Comparison of ENCODE assay signal across 13 cellular contexts in genomic region chr3:134366928-134367352, GRCh38. TPM values are rescaled to one million over a fixed set of nuclear protein-coding genes. Genes with fewer than 3 reads are reported as not detected.
DNase-seq lines count a peak whose midpoint lies in the region; ATAC-seq and TF ChIP-seq lines count a peak whose summit lies in the region.
"Had no signal": no experiment of that assay in that cellular context is flagged by ENCODE, and none has a peak within 500 bp of the region (broad histone marks: within the 10 kb centered on the region; RNA-seq: fewer than 3 reads in every experiment).

No MANE protein-coding gene starts in this region.

- H3K4me3 ChIP-seq in gastroesophageal sphincter (no peak overlapping the region), uterus (no peak overlapping the region)

- peaks cover 22 to 99% (median 88%) of the 10 kb centered on the region in 3 donors for H3K4me1 ChIP-seq in gastroesophageal sphincter
- peaks cover 10 to 76% of the 10 kb centered on the region in 2 donors for H3K4me1 ChIP-seq in uterus

- intact Hi-C loops in uterus (cut with DNase I; ENCODE audit: low total_unique reads): no loop called here

- no peak for TF ChIP-seq EP300 in gastroesophageal sphincter (IDR thresholded peaks at IDR 0.05)

- ATAC-seq in activated CD8-positive, alpha-beta memory T cell treated with anti-CD3 and anti-CD28 coated beads, Interleukin-2, amount 10 ng/mL, durations not matched to agents 7 days and 5 days: no peak
- ATAC-seq in gastroesophageal sphincter (no peak), GM18858 (IDR thresholded peaks at IDR 0.05; ENCODE audit: unreplicated experiment) (no peak)
- ATAC-seq: activated CD4-positive, alpha-beta T cell treated with anti-CD3 and anti-CD28 coated beads for 36 hours; activated naive CD8-positive, alpha-beta T cell treated with anti-CD3 and anti-CD28 coated beads, Interleukin-2, amount 50 U/mL, for 24 hours; stimulated activated naive CD8-positive, alpha-beta T cell treated with anti-CD3 and anti-CD28 coated beads, Interleukin-15, Interleukin-2, amounts not matched to agents 100 U/mL and 50 U/mL, for 24 hours had no signal

- H3K27me3 Mint-ChIP-seq in activated CD8-positive, alpha-beta memory T cell treated with anti-CD3 and anti-CD28 coated beads, Interleukin-2, amount 10 ng/mL, durations not matched to agents 7 days and 5 days: peaks cover 37% of the 10 kb centered on the region
- H3K27me3 Mint-ChIP-seq in neural crest cell (ENCODE audit: low read depth): no peaks in the 10 kb centered on the region

- TF ChIP-seq POLR2A in gastroesophageal sphincter (IDR thresholded peaks at IDR 0.05) (no peak), uterus (IDR thresholded peaks at IDR 0.05) (no peak)

- H3K9me3 Mint-ChIP-seq in activated CD8-positive, alpha-beta memory T cell treated with anti-CD3 and anti-CD28 coated beads, Interleukin-2, amount 10 ng/mL, durations not matched to agents 7 days and 5 days (ENCODE audit: low read depth): no peaks in the 10 kb centered on the region
- H3K9me3 Mint-ChIP-seq in neural crest cell: no peaks in the 10 kb centered on the region
- H3K9me3 Mint-ChIP-seq: activated naive CD8-positive, alpha-beta T cell treated with anti-CD3 and anti-CD28 coated beads, Interleukin-2, amount 50 U/mL, for 24 hours had no signal

- CTCF ChIA-PET in activated CD8-positive, alpha-beta memory T cell treated with anti-CD3 and anti-CD28 coated beads, Interleukin-2, amount 10 ng/mL, durations not matched to agents 7 days and 5 days (lab: Charles Lee): interaction anchor here (1.4 kb wide), 1 partner anchor 28 kb away, joined by 3 read pairs; no protein-coding TSS in a partner anchor

- no peaks in the 10 kb centered on the region for H3K36me3 Mint-ChIP-seq in activated CD8-positive, alpha-beta memory T cell treated with anti-CD3 and anti-CD28 coated beads, Interleukin-2, amount 10 ng/mL, durations not matched to agents 7 days and 5 days
- peaks cover 38% of the 10 kb centered on the region for H3K36me3 Mint-ChIP-seq in neural crest cell (ENCODE audit: low read depth)

- peak; percentile 34 for DNase-seq in activated CD8-positive, alpha-beta memory T cell treated with anti-CD3 and anti-CD28 coated beads, Interleukin-2, amount 50 U/mL, for 48 hours
- DNase-seq in activated CD8-positive, alpha-beta memory T cell treated with anti-CD3 and anti-CD28 coated beads, Interleukin-2, amount 10 ng/mL, durations not matched to agents 7 days and 5 days: no peak
- peak; percentile 50 for DNase-seq in neural crest cell (ENCODE audit: low read depth, low spot score)
- DNase-seq in uterus: peak in 1 of 2 donors; percentile 59
- DNase-seq in amniotic stem cell (lab: John Stamatoyannopoulos, UW): no peak
- no peak for DNase-seq in OCI-M2 (lab: John Stamatoyannopoulos, UW; ENCODE audit: unreplicated experiment)
- DNase-seq: 8988T; activated CD4-positive, alpha-beta T cell treated with anti-CD3 and anti-CD28 coated beads for 36 hours; activated naive CD8-positive, alpha-beta T cell treated with anti-CD3 and anti-CD28 coated beads, Interleukin-2, amount 50 U/mL, for 24 hours; small intestine; stimulated activated naive CD8-positive, alpha-beta T cell treated with anti-CD3 and anti-CD28 coated beads, Interleukin-15, Interleukin-2, amounts not matched to agents 100 U/mL and 50 U/mL, for 24 hours had no signal

- WGBS in gastroesophageal sphincter (ENCODE audit: low coverage in 1 of 2), 2 donors: 65% methylated on average over 5 of the region's 8 CpGs; no CpG with 5 or more reads in 1 of the 2 donors

- no peak overlapping the region for H3K4me3 Mint-ChIP-seq in activated CD8-positive, alpha-beta memory T cell treated with anti-CD3 and anti-CD28 coated beads, Interleukin-2, amount 10 ng/mL, durations not matched to agents 7 days and 5 days
- H3K4me3 Mint-ChIP-seq in neural crest cell: peak overlapping the region; percentile 84
- H3K4me3 Mint-ChIP-seq: activated CD4-positive, alpha-beta T cell treated with anti-CD3 and anti-CD28 coated beads for 36 hours; activated naive CD8-positive, alpha-beta T cell treated with anti-CD3 and anti-CD28 coated beads, Interleukin-2, amount 50 U/mL, for 24 hours had no signal

- H3K36me3 ChIP-seq in gastroesophageal sphincter: peaks cover 0 to 92% of the 10 kb centered on the region in 2 donors
- no peaks in the 10 kb centered on the region for H3K36me3 ChIP-seq in uterus

- H3K27me3 ChIP-seq in gastroesophageal sphincter (no peaks in the 10 kb centered on the region), uterus (no peaks in the 10 kb centered on the region)

- TF ChIP-seq CTCF in gastroesophageal sphincter (IDR thresholded peaks at IDR 0.05) (no peak), neural crest cell (conservative IDR thresholded peaks at IDR 0.05) (no peak), uterus (IDR thresholded peaks at IDR 0.05) (no peak)

- no peak overlapping the region for H3K27ac Mint-ChIP-seq in activated CD8-positive, alpha-beta memory T cell treated with anti-CD3 and anti-CD28 coated beads, Interleukin-2, amount 10 ng/mL, durations not matched to agents 7 days and 5 days
- no peak overlapping the region for H3K27ac Mint-ChIP-seq in neural crest cell (ENCODE audit: unreplicated experiment)
- H3K27ac Mint-ChIP-seq: activated CD4-positive, alpha-beta T cell treated with anti-CD3 and anti-CD28 coated beads for 36 hours; activated naive CD8-positive, alpha-beta T cell treated with anti-CD3 and anti-CD28 coated beads, Interleukin-2, amount 50 U/mL, for 24 hours had no signal

- H3K9me3 ChIP-seq in gastroesophageal sphincter: no peaks in the 10 kb centered on the region
- H3K9me3 ChIP-seq in uterus: no peaks in the 10 kb centered on the region

- H3K27ac ChIP-seq in gastroesophageal sphincter (peak overlapping the region; percentile 24 to 100 (median 99)), uterus (peak overlapping the region; percentile 97 to 99)

- H3K4me1 Mint-ChIP-seq in activated CD8-positive, alpha-beta memory T cell treated with anti-CD3 and anti-CD28 coated beads, Interleukin-2, amount 10 ng/mL, durations not matched to agents 7 days and 5 days: peaks cover 12% of the 10 kb centered on the region
- peaks cover 66% of the 10 kb centered on the region for H3K4me1 Mint-ChIP-seq in neural crest cell

RNA-seq across cellular contexts. Expression of gene AMOTL2, which starts 7.3 kb away (rescaled TPM):
- not detected for total RNA-seq in activated CD8-positive, alpha-beta memory T cell treated with anti-CD3 and anti-CD28 coated beads, Interleukin-2, amount 10 ng/mL, durations not matched to agents 7 days and 5 days
- total RNA-seq in gastroesophageal sphincter (100 to 1,000 TPM in 3 of 4 donors, 10 to 100 TPM in 1; 93.2 to 226 (median 153) TPM), neural crest cell (55.6 and 59.5 TPM in 2 replicates), uterus (10 to 100 TPM; 49.4 to 87.5 (median 61.4) TPM)

Comparison
In these comparisons a context has a peak if more than half of its experiments do, and no peak if none do; other contexts are left out.
1. DNase-seq: peak in activated CD8-positive, alpha-beta memory T cell treated with anti-CD3 and anti-CD28 coated beads, Interleukin-2, amount 50 U/mL, for 48 hours (single experiment) and neural crest cell (single experiment); none in activated CD8-positive, alpha-beta memory T cell treated with anti-CD3 and anti-CD28 coated beads, Interleukin-2, amount 10 ng/mL, durations not matched to agents 7 days and 5 days (single experiment), amniotic stem cell (single experiment) and OCI-M2 (single experiment).
2. RNA of gene AMOTL2, which starts 7.3 kb away (total RNA-seq): 93.2 to 226 TPM in gastroesophageal sphincter, 49.4 to 87.5 TPM in uterus and 55.6 to 59.5 TPM in neural crest cell; not detected in activated CD8-positive, alpha-beta memory T cell treated with anti-CD3 and anti-CD28 coated beads, Interleukin-2, amount 10 ng/mL, durations not matched to agents 7 days and 5 days; every median in the first group is over 10 times any median in the second.